28 cellular contexts compared by ENCODE assay signal in genomic region chr2:166614027-166614426, GRCh38.
DNase-seq lines count a peak whose midpoint lies in the region; ATAC-seq and TF ChIP-seq lines count a peak whose summit lies in the region.
"Had no signal": no experiment of that assay in that cellular context is flagged by ENCODE, and none has a peak within 500 bp of the region (broad histone marks: within the 10 kb centered on the region; RNA-seq: fewer than 3 reads in every experiment).

No MANE protein-coding gene starts in this region.

- no peak for TF ChIP-seq CTCF in neural progenitor cell (IDR thresholded peaks at IDR 0.05)

- H3K9me3 Mint-ChIP-seq in neural progenitor cell = peaks cover 3% of the 10 kb centered on the region
- H3K9me3 Mint-ChIP-seq: activated naive CD8-positive, alpha-beta T cell treated with anti-CD3 and anti-CD28 coated beads, Interleukin-2, amount 50 U/mL, for 24 hours; CD8-positive, alpha-beta T cell had no signal

- H3K27me3 ChIP-seq in neural progenitor cell = no peaks in the 10 kb centered on the region
- H3K27me3 ChIP-seq: cardiac muscle cell, sigmoid colon had no signal

- no peak overlapping the region for H3K27ac ChIP-seq in neural progenitor cell
- H3K27ac ChIP-seq: cardiac muscle cell, coronary artery, GM23248, sigmoid colon, stomach had no signal

- H3K27ac Mint-ChIP-seq in neural progenitor cell = no peak overlapping the region
- H3K27ac Mint-ChIP-seq: activated naive CD8-positive, alpha-beta T cell treated with anti-CD3 and anti-CD28 coated beads, Interleukin-2, amount 50 U/mL, for 24 hours; B cell; CD8-positive, alpha-beta T cell; mesothelial cell of epicardium had no signal

- H3K79me2 ChIP-seq in neural progenitor cell (ENCODE audit: low read depth) = no peaks in the 10 kb centered on the region

- H3K4me1 ChIP-seq in neural progenitor cell = peaks cover 17% of the 10 kb centered on the region
- H3K4me1 ChIP-seq: sigmoid colon, stomach had no signal

- no peaks in the 10 kb centered on the region for H4K20me1 ChIP-seq in neural progenitor cell (ENCODE audit: low read depth)

- no peak overlapping the region for H3K4me3 Mint-ChIP-seq in neural progenitor cell
- H3K4me3 Mint-ChIP-seq: activated naive CD8-positive, alpha-beta T cell treated with anti-CD3 and anti-CD28 coated beads, Interleukin-2, amount 50 U/mL, for 24 hours; B cell; CD8-positive, alpha-beta T cell; mesothelial cell of epicardium had no signal

- H3K4me1 Mint-ChIP-seq in neural progenitor cell = peaks cover 14% of the 10 kb centered on the region
- H3K4me1 Mint-ChIP-seq: mesothelial cell of epicardium had no signal

- H3K36me3 ChIP-seq in neural progenitor cell = no peaks in the 10 kb centered on the region
- H3K36me3 ChIP-seq: cardiac muscle cell, sigmoid colon, stomach had no signal

- ATAC-seq in HG03457 (IDR thresholded peaks at IDR 0.05; ENCODE audit: unreplicated experiment) (no peak), GM21576 (IDR thresholded peaks at IDR 0.05; ENCODE audit: unreplicated experiment) (no peak)
- ATAC-seq: activated CD4-positive, CD25-positive, alpha-beta regulatory T cell treated with anti-CD3 and anti-CD28 coated beads, Interleukin-2, amount 50 U/mL, for 24 hours; activated naive CD8-positive, alpha-beta T cell treated with anti-CD3 and anti-CD28 coated beads, Interleukin-2, amount 50 U/mL, for 24 hours; CD8-positive, alpha-beta T cell; esophagus mucosa; Panc1 had no signal

- peaks cover 12% of the 10 kb centered on the region for H3F3A ChIP-seq in neural progenitor cell (ENCODE audit: low read depth)

- peak overlapping the region; percentile 15 for H3K4me2 ChIP-seq in neural progenitor cell

- peak overlapping the region; percentile 14 for H2AFZ ChIP-seq in neural progenitor cell (replicated peaks)
- H2AFZ ChIP-seq: GM23248 had no signal

- peak overlapping the region; percentile 13 for H3K4me3 ChIP-seq in neural progenitor cell
- H3K4me3 ChIP-seq: cardiac muscle cell, coronary artery, GM23248, sigmoid colon, stomach had no signal

- DNase-seq in DMS79 (lab: John Stamatoyannopoulos, UW) (peak; percentile 56), NCI-H1105 treated with DMSO at 0.1 percent for 48 hours (lab: John Stamatoyannopoulos, UW) (peak; percentile 65), NCI-H774 (lab: John Stamatoyannopoulos, UW) (peak; percentile 58), neural progenitor cell (ENCODE audit: low spot score) (peak; percentile 42), GM19240 (ENCODE audit: insufficient read length, low spot score) (no peak)
- DNase-seq: ACHN; activated CD4-positive, alpha-beta T cell treated with anti-CD3 and anti-CD28 coated beads, Interleukin-2, amount 50 U/mL, for 48 hours; activated naive CD8-positive, alpha-beta T cell treated with anti-CD3 and anti-CD28 coated beads, Interleukin-2, amount 50 U/mL, for 24 hours; activated T-cell treated with anti-CD3 and anti-CD28 coated beads, Interleukin-2, amount 50 U/mL, for 48 hours; CD8-positive, alpha-beta T cell; GF-D8; GM23248; NCI-H2171 treated with DMSO at 0.1 percent for 48 hours; NCI-H524; sigmoid colon; stimulated activated CD4-positive, alpha-beta T cell treated with anti-CD3 and anti-CD28 coated beads, Interleukin-12 subunit alpha, Interleukin-12 subunit beta, amount 100 ng/mL, for 4 hours; stimulated activated CD4-positive, alpha-beta T cell treated with anti-CD3 and anti-CD28 coated beads, Interleukin-2, amount 100 ng/mL, for 48 hours; stomach; T-helper 2 cell had no signal

- H3K36me3 Mint-ChIP-seq in neural progenitor cell = no peaks in the 10 kb centered on the region
- H3K36me3 Mint-ChIP-seq: CD8-positive, alpha-beta T cell; mesothelial cell of epicardium had no signal

- H3K9ac ChIP-seq in neural progenitor cell = no peak overlapping the region
- H3K9ac ChIP-seq: GM23248 had no signal

- peaks cover 5% of the 10 kb centered on the region for H3K27me3 Mint-ChIP-seq in neural progenitor cell (ENCODE audit: insufficient read depth, low read depth)
- H3K27me3 Mint-ChIP-seq: B cell had no signal

- H3K9me3 ChIP-seq in neural progenitor cell (ENCODE audit: low read depth) = no peaks in the 10 kb centered on the region
